11 cellular contexts compared by ENCODE assay signal in the genomic region with DNA sequence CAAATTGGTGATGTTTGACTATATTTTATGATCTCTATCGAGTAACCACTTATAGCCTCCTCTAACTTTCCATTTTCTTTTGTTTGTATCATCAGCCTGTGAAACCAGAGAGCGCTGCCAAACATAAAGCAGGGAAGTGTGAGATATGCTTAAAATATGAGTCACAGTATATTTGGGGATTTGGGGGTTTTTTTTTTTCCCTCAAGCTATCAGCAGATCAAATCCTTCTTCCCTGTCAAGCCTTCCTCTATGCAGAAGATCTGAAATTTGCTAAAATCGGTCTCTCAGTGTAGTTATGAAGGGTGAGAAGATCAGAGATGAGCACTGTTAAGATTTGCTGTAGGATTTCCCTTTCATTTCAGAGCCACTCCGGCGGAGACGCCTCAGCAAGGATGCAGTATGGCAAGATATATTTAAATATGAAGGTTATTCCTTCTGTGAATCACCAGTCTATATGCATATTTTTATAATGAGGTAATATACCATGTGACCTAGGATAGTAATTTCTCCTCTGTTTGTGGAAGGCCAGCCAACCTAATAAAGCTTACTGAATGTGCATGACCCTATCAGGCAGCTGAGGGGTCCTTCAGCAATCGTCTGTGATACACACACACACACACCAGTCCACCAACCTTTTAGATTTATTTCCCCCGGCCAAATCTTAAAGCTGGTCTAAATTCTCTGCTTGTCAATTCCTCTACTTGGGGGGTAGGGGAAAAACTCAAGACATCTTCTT.
DNase-seq lines count a peak whose midpoint lies in the region; ATAC-seq, FAIRE-seq and TF ChIP-seq lines count a peak whose summit lies in the region.
"Had no signal": no experiment of that assay in that cellular context is flagged by ENCODE, and none has a peak within 500 bp of the region (broad histone marks: within the 10 kb centered on the region; RNA-seq: fewer than 3 reads in every experiment).

No MANE protein-coding gene starts in this region.

- no peak for DNase-seq in AG04450 (ENCODE audit: low read depth, low spot score)
- DNase-seq in MG63, result peak; percentile 53
- peak; percentile 71 to 86 for DNase-seq in cardiac fibroblast (ENCODE audit: low read depth in 2 of 2)
- no peak for DNase-seq in WERI-Rb-1
- DNase-seq in HT-29 (ENCODE audit: low spot score), result no peak
- no peak for DNase-seq in frontal cortex (ENCODE audit: low spot score in 2 of 2)

- H3K9me3 ChIP-seq in AG04450 (ENCODE audit: control insufficient read depth, insufficient read depth, low read length), result no peaks in the 10 kb centered on the region
- H3K9me3 ChIP-seq in MG63, result no peaks in the 10 kb centered on the region
- no peaks in the 10 kb centered on the region for H3K9me3 ChIP-seq in muscle layer of colon (ENCODE audit: low read length)
- no peaks in the 10 kb centered on the region for H3K9me3 ChIP-seq in WERI-Rb-1 (ENCODE audit: severe bottlenecking)

- H3K4me1 ChIP-seq in muscle layer of colon (ENCODE audit: insufficient read depth, low read length), result peaks cover 78% of the 10 kb centered on the region

- CTCF ChIA-PET in AG04450 (lab: Charles Lee), result interaction anchor here (0.6 kb wide), 2 partner anchors 13 to 170 kb away, joined by 3 to 7 read pairs; no protein-coding TSS in a partner anchor

- TF ChIP-seq CTCF in AG04450 (IDR thresholded peaks at IDR 0.05; ENCODE audit: low read depth, low read length), result no peak
- no peak for TF ChIP-seq CTCF in cardiac fibroblast (IDR thresholded peaks at IDR 0.05; ENCODE audit: low read depth, low read length)
- TF ChIP-seq CTCF in WERI-Rb-1 (IDR thresholded peaks at IDR 0.05; ENCODE audit: low read depth, low read length), result no peak

- H3K36me3 ChIP-seq in MG63 (peaks cover 3% of the 10 kb centered on the region), muscle layer of colon (ENCODE audit: insufficient read depth, low read length) (peaks cover 14% of the 10 kb centered on the region), WERI-Rb-1 (no peaks in the 10 kb centered on the region)

- H3K27ac ChIP-seq in AG04450 (ENCODE audit: low read depth, low read length) (peak overlapping the region; percentile 90), muscle layer of colon (ENCODE audit: low read depth, low read length) (peak overlapping the region; percentile 64), WERI-Rb-1 (no peak overlapping the region)

- H3K4me3 ChIP-seq in AG04450 (ENCODE audit: low read depth, low read length) (peak overlapping the region; percentile 50), MG63 (peak overlapping the region; percentile 20), cardiac fibroblast (replicated peaks in 1 of 2; ENCODE audit: low read depth in 2 of 2, low read length in 2 of 2) (peak overlapping the region; percentile 17 to 24), muscle layer of colon (ENCODE audit: low read depth in 1 of 2, low read length in 2 of 2) (no peak overlapping the region), WERI-Rb-1 (ENCODE audit: low read depth, low read length) (no peak overlapping the region)

- H3K27me3 ChIP-seq in AG04450 (ENCODE audit: control insufficient read depth, insufficient read depth, low read length) (no peaks in the 10 kb centered on the region), MG63 (no peaks in the 10 kb centered on the region), muscle layer of colon (ENCODE audit: control insufficient read depth in 1 of 2, insufficient read depth in 2 of 2, low read length in 2 of 2) (no peaks in the 10 kb centered on the region), WERI-Rb-1 (ENCODE audit: insufficient read depth, low read depth, severe bottlenecking) (no peaks in the 10 kb centered on the region)

- H3K9ac ChIP-seq in muscle layer of colon (ENCODE audit: low read length), result peak overlapping the region; percentile 37

- POLR2A ChIA-PET in AG04450 (lab: Yijun Ruan, JAX), result interaction anchor here (0.6 to 0.7 kb wide), 2 partner anchors 52 to 166 kb away, joined by 3 read pairs; no protein-coding TSS in a partner anchor

- ATAC-seq in HG03175 (IDR thresholded peaks at IDR 0.05; ENCODE audit: unreplicated experiment), result no peak
- ATAC-seq: sciatic nerve had no signal

- FAIRE-seq in frontal cortex (lab: Jason Lieb, UNC), result no peak
- FAIRE-seq: G401.6, H54 had no signal

Comparison
In these comparisons a context has a peak if more than half of its experiments do, and no peak if none do; other contexts are left out.
1. DNase-seq: peak in MG63 (single experiment) and cardiac fibroblast (2 of 2); none in AG04450 (single experiment), WERI-Rb-1 (single experiment), HT-29 (single experiment) and frontal cortex (0 of 2).
2. H3K4me3 ChIP-seq: peak in AG04450 (single experiment), MG63 (single experiment) and cardiac fibroblast (2 of 2); none in muscle layer of colon (0 of 2) and WERI-Rb-1 (single experiment).